In the genomic region with DNA sequence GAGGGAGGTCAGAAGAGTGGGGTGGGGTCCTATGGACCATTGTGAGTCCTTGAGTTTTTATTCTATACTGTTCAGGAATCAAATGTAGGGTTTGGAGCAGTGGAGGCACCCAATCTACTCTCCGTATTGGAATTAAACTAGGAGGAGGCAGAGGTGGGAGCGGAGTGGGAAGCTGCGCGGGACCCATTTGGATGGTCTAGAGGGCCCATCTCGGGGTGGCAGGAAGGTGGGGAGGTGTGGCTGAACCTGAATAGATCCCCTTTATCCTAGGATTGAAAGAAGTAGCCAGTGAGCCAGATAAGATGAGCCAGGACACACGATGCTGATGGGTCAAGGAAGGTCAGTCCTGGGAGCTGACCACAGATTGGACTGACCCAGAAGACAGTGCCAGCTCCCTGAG, we compare ENCODE assay signal across 22 cellular contexts.
DNase-seq lines count a peak whose midpoint lies in the region; ATAC-seq and TF ChIP-seq lines count a peak whose summit lies in the region.
"Had no signal": no experiment of that assay in that cellular context is flagged by ENCODE, and none has a peak within 500 bp of the region (broad histone marks: within the 10 kb centered on the region; RNA-seq: fewer than 3 reads in every experiment).

No MANE protein-coding gene starts in this region.

- H3K9me3 ChIP-seq in spleen = peaks cover 0 to 12% (median 5%) of the 10 kb centered on the region in 8 donors
- H3K9me3 ChIP-seq: BE2C, BLaER1 had no signal

- WGBS in spleen, 5 donors = 80 to 89% (median 83%) methylated on average over 6 of the region's 6 CpGs

- H3K4me1 ChIP-seq in spleen = no peaks in the 10 kb centered on the region
- H3K4me1 ChIP-seq: BE2C, BLaER1 had no signal

- DNase-seq in islet precursor cell = peak; percentile 28
- peak; percentile 51 for DNase-seq in mesenteric fat pad (ENCODE audit: low spot score)
- no peak for DNase-seq in spleen
- DNase-seq in left colon = no peak
- DNase-seq: 8988T; ACHN; BE2C; C1 segment of cervical spinal cord; CD4-positive, alpha-beta memory T cell; CD4-positive, CD25-positive, alpha-beta regulatory T cell; CD8-positive, alpha-beta memory T cell; COR-L47; DMS 273 treated with DMSO at 0.1 percent for 48 hours; DMS153; DMS53; DMS79; DND-41; EL; GDM1 had no signal

- peaks cover 0 to 13% (median 0%) of the 10 kb centered on the region in 7 donors for H3K27me3 ChIP-seq in spleen (replicated peaks in 1 of 7)
- H3K27me3 ChIP-seq: BE2C, BLaER1 had no signal

- H3K36me3 ChIP-seq in spleen = no peaks in the 10 kb centered on the region
- H3K36me3 ChIP-seq: BE2C, BLaER1 had no signal

- no peak for TF ChIP-seq CTCF in spleen (IDR thresholded peaks at IDR 0.05 in 8 of 11, conservative IDR thresholded peaks at IDR 0.05 in 3 of 11)

- no peak overlapping the region for H3K4me3 ChIP-seq in spleen
- H3K4me3 ChIP-seq: BLaER1, GM12878 had no signal

- no peak for TF ChIP-seq POLR2A in spleen (IDR thresholded peaks at IDR 0.05)

- ATAC-seq in left colon (no peak), GM18520 (IDR thresholded peaks at IDR 0.05; ENCODE audit: unreplicated experiment) (no peak)
- ATAC-seq: GM12878 had no signal

- H3K27ac ChIP-seq in spleen = peak overlapping the region in 5 of 8 donors; percentile 1 to 45 (median 35)
- H3K27ac ChIP-seq: BLaER1 had no signal

- intact Hi-C loops in spleen (cut with DNase I; ENCODE audit: low total_unique reads) = no loop called here
- intact Hi-C loops in left colon (cut with DNase I, micrococcal nuclease) = no loop called here

Comparison
In these comparisons a context has a peak if more than half of its experiments do, and no peak if none do; other contexts are left out.
1. DNase-seq: peak in islet precursor cell (single experiment) and mesenteric fat pad (single experiment); none in spleen (single experiment) and left colon (0 of 2).